In the genomic region with DNA sequence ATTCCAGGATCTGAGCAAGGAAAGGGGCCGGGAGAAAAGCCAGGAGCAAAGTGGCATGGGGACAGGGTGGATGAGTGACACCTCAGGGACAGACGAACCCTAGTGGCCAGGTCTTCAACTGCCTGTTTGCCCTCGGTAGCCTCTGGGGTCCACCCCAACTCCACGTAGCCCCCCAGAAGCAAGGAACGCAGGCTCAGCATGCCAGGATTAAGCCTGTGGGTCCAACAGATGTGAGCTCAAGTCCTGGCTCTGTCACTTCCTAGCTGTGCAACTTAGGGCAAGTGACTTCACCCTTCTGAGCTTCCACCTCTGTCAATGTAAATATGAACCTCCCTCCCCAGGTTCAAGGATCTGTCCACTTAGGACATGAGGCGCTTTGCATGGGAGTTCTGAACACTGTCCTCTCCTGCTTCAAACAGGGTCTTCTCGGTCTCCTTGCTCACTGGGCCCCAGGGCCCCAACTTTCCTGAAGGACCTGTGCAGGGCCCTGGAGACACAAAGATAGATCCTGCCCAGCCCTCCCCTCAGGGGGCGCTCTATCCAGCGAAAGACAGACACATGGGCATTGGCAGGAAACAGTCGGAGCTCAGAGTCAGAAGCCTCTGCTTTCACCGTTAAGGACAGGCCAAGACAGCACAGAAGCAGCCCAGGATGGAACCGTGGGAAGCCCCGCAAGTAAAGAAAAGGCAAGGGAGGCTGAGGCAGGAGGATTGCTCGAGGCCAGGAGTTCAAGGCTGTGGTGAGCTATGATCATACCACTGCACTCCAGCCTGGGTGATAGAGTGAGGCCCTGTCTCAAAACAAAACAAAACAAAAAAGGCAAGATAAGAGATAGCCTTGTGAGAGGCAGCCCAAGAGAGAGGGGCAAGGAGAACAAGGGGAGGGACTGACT, we compare ENCODE assay signal across 2 cellular contexts.
TF ChIP-seq lines count a peak whose summit lies in the region.

No MANE protein-coding gene starts in this region.

TF ChIP-seq in GM23338, 12 proteins besides CTCF, POLR2A, EP300 and RAD21 (continues in another document):
- TF ChIP-seq EZH2 (IDR thresholded peaks at IDR 0.05; ENCODE audit: low read depth, unreplicated experiment) (no peak), POLR2AphosphoS5 (IDR thresholded peaks at IDR 0.05; ENCODE audit: low read depth) (no peak), ZNF331 (CRISPR knock-in tag; IDR thresholded peaks at IDR 0.05; ENCODE audit: low read depth) (no peak), ZNF114 (CRISPR knock-in tag; IDR thresholded peaks at IDR 0.05) (no peak), ETS1 (IDR thresholded peaks at IDR 0.05) (no peak)
- TF ChIP-seq, protein P1, sequence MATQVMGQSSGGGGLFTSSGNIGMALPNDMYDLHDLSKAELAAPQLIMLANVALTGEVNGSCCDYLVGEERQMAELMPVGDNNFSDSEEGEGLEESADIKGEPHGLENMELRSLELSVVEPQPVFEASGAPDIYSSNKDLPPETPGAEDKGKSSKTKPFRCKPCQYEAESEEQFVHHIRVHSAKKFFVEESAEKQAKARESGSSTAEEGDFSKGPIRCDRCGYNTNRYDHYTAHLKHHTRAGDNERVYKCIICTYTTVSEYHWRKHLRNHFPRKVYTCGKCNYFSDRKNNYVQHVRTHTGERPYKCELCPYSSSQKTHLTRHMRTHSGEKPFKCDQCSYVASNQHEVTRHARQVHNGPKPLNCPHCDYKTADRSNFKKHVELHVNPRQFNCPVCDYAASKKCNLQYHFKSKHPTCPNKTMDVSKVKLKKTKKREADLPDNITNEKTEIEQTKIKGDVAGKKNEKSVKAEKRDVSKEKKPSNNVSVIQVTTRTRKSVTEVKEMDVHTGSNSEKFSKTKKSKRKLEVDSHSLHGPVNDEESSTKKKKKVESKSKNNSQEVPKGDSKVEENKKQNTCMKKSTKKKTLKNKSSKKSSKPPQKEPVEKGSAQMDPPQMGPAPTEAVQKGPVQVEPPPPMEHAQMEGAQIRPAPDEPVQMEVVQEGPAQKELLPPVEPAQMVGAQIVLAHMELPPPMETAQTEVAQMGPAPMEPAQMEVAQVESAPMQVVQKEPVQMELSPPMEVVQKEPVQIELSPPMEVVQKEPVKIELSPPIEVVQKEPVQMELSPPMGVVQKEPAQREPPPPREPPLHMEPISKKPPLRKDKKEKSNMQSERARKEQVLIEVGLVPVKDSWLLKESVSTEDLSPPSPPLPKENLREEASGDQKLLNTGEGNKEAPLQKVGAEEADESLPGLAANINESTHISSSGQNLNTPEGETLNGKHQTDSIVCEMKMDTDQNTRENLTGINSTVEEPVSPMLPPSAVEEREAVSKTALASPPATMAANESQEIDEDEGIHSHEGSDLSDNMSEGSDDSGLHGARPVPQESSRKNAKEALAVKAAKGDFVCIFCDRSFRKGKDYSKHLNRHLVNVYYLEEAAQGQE (IDR thresholded peaks at IDR 0.05; ENCODE audit: unreplicated experiment) = no peak
- TF ChIP-seq, protein P2, sequence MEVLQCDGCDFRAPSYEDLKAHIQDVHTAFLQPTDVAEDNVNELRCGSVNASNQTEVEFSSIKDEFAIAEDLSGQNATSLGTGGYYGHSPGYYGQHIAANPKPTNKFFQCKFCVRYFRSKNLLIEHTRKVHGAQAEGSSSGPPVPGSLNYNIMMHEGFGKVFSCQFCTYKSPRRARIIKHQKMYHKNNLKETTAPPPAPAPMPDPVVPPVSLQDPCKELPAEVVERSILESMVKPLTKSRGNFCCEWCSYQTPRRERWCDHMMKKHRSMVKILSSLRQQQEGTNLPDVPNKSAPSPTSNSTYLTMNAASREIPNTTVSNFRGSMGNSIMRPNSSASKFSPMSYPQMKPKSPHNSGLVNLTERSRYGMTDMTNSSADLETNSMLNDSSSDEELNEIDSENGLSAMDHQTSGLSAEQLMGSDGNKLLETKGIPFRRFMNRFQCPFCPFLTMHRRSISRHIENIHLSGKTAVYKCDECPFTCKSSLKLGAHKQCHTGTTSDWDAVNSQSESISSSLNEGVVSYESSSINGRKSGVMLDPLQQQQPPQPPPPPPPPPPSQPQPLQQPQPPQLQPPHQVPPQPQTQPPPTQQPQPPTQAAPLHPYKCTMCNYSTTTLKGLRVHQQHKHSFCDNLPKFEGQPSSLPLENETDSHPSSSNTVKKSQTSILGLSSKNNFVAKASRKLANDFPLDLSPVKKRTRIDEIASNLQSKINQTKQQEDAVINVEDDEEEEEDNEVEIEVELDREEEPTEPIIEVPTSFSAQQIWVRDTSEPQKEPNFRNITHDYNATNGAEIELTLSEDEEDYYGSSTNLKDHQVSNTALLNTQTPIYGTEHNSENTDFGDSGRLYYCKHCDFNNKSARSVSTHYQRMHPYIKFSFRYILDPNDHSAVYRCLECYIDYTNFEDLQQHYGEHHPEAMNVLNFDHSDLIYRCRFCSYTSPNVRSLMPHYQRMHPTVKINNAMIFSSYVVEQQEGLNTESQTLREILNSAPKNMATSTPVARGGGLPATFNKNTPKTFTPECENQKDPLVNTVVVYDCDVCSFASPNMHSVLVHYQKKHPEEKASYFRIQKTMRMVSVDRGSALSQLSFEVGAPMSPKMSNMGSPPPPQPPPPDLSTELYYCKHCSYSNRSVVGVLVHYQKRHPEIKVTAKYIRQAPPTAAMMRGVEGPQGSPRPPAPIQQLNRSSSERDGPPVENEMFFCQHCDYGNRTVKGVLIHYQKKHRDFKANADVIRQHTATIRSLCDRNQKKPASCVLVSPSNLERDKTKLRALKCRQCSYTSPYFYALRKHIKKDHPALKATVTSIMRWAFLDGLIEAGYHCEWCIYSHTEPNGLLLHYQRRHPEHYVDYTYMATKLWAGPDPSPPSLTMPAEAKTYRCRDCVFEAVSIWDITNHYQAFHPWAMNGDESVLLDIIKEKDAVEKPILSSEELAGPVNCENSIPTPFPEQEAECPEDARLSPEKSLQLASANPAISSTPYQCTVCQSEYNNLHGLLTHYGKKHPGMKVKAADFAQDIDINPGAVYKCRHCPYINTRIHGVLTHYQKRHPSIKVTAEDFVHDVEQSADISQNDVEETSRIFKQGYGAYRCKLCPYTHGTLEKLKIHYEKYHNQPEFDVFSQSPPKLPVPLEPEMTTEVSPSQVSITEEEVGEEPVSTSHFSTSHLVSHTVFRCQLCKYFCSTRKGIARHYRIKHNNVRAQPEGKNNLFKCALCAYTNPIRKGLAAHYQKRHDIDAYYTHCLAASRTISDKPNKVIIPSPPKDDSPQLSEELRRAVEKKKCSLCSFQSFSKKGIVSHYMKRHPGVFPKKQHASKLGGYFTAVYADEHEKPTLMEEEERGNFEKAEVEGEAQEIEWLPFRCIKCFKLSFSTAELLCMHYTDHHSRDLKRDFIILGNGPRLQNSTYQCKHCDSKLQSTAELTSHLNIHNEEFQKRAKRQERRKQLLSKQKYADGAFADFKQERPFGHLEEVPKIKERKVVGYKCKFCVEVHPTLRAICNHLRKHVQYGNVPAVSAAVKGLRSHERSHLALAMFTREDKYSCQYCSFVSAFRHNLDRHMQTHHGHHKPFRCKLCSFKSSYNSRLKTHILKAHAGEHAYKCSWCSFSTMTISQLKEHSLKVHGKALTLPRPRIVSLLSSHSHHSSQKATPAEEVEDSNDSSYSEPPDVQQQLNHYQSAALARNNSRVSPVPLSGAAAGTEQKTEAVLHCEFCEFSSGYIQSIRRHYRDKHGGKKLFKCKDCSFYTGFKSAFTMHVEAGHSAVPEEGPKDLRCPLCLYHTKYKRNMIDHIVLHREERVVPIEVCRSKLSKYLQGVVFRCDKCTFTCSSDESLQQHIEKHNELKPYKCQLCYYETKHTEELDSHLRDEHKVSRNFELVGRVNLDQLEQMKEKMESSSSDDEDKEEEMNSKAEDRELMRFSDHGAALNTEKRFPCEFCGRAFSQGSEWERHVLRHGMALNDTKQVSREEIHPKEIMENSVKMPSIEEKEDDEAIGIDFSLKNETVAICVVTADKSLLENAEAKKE (CRISPR knock-in tag; IDR thresholded peaks at IDR 0.05) = no peak

TF ChIP-seq in H1, 55 proteins besides CTCF, POLR2A, EP300 and RAD21:
- no peak for TF ChIP-seq EGR1 (IDR thresholded peaks at IDR 0.05; ENCODE audit: borderline replicate concordance, low read depth, low read length)
- no peak for TF ChIP-seq SP4 (IDR thresholded peaks at IDR 0.05; ENCODE audit: low read length)
- TF ChIP-seq SUZ12 (IDR thresholded peaks at IDR 0.05; ENCODE audit: low read length) = no peak
- TF ChIP-seq USF2 (IDR thresholded peaks at IDR 0.05; ENCODE audit: low read length) = no peak
- no peak for TF ChIP-seq BACH1 (IDR thresholded peaks at IDR 0.05; ENCODE audit: low read length)
- no peak for TF ChIP-seq YY1 (IDR thresholded peaks at IDR 0.05; ENCODE audit: low read depth, low read length)
- no peak for TF ChIP-seq ZNF274 (IDR thresholded peaks at IDR 0.05; ENCODE audit: borderline replicate concordance, extremely low read depth, low read length)
- TF ChIP-seq BRCA1 (IDR thresholded peaks at IDR 0.05; ENCODE audit: low read depth, low read length) = no peak
- TF ChIP-seq NANOG (IDR thresholded peaks at IDR 0.05; ENCODE audit: insufficient read depth, low read depth, low read length, poor library complexity, severe bottlenecking) = no peak
- TF ChIP-seq TAF7 (optimal IDR thresholded peaks at IDR 0.05; ENCODE audit: borderline replicate concordance, low read depth, low read length) = no peak
- no peak for TF ChIP-seq SP2 (IDR thresholded peaks at IDR 0.05; ENCODE audit: low read length)
- TF ChIP-seq CBX8 (IDR thresholded peaks at IDR 0.05; ENCODE audit: borderline replicate concordance, low read depth, low read length) = no peak
- no peak for TF ChIP-seq ATF3 (IDR thresholded peaks at IDR 0.05; ENCODE audit: insufficient read depth, low read depth, low read length)
- TF ChIP-seq SIN3A (conservative IDR thresholded peaks at IDR 0.05 in 1 of 2, IDR thresholded peaks at IDR 0.05 in 1 of 2; ENCODE audit: low read depth in 1 of 2, low read length in 2 of 2) = no peak
- no peak for TF ChIP-seq RBBP5 (IDR thresholded peaks at IDR 0.05; ENCODE audit: borderline replicate concordance, low read depth, low read length)
- TF ChIP-seq CHD2 (IDR thresholded peaks at IDR 0.05; ENCODE audit: low read length) = no peak
- no peak for TF ChIP-seq CBX5 (IDR thresholded peaks at IDR 0.05; ENCODE audit: low read depth, low read length)
- TF ChIP-seq SP1 (IDR thresholded peaks at IDR 0.05; ENCODE audit: low read depth, low read length) = no peak
- TF ChIP-seq CTBP2 (IDR thresholded peaks at IDR 0.05; ENCODE audit: borderline replicate concordance, insufficient read depth, insufficient read length, low read length) = no peak
- no peak for TF ChIP-seq SRF (IDR thresholded peaks at IDR 0.05; ENCODE audit: low read depth, low read length)
